In the genomic region with DNA sequence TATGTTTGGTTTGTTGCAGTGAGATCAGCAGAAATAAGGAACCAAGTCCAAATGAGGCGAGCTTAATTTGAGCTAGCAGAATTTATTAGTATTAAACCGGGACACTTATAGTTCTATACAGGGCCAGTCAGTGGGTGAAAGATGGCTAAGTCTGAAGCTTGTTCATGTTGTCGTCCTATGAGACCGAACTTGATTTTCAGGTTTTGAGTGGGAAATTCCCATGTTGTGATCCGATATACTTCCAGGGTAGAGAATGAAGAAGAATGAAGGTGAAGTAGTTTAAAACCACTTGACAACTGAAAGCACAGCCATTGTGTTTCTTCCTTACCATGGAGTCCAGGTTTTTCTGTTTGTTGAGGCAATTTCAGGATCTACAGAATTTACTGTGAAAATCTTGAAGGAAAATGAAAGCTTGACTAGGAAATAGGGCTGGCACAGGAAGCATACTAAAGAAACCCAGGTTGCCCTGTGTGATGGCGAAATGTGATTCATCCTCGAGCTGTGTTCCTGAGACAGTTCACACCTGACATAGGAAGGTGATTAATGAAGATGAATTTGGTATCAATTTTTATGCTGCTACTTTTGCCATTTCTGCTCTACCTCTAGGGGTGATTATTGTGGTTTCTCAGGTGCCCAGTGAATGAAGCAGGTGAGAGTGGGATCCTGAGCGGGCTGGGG, we compare ENCODE assay signal across 12 cellular contexts. TPM values are rescaled to one million over a fixed set of nuclear protein-coding genes. Genes with fewer than 3 reads are reported as not detected.
DNase-seq lines count a peak whose midpoint lies in the region; ATAC-seq and TF ChIP-seq lines count a peak whose summit lies in the region.
"Had no signal": no experiment of that assay in that cellular context is flagged by ENCODE, and none has a peak within 500 bp of the region (broad histone marks: within the 10 kb centered on the region; RNA-seq: fewer than 3 reads in every experiment).

No MANE protein-coding gene starts in this region.

- peaks cover 9% of the 10 kb centered on the region for H3K4me1 ChIP-seq in RWPE2 (ENCODE audit: insufficient read depth, poor library complexity, severe bottlenecking)

- H3K4me1 Mint-ChIP-seq in activated naive CD4-positive, alpha-beta T cell treated with anti-CD3 and anti-CD28 coated beads for 36 hours (ENCODE audit: low read depth) = peaks cover 53% of the 10 kb centered on the region
- H3K4me1 Mint-ChIP-seq in stimulated activated naive B cell treated with anti-CD40 and anti-IgM and Interleukin-4, amounts not matched to agents 10 μg/mL and 1 μg/mL and 100 μg/mL, for 72 hours = peaks cover 62 to 65% of the 10 kb centered on the region in 2 donors

- H3K36me3 ChIP-seq in RWPE2 (ENCODE audit: low read depth) = no peaks in the 10 kb centered on the region
- H3K36me3 ChIP-seq: MG63, tibial artery had no signal

- H3K9me3 ChIP-seq in RWPE2 (ENCODE audit: severe bottlenecking) = no peaks in the 10 kb centered on the region
- H3K9me3 ChIP-seq: tibial artery had no signal

- DNase-seq in activated naive CD4-positive, alpha-beta T cell treated with anti-CD3 and anti-CD28 coated beads for 36 hours = peak; percentile 56
- DNase-seq in activated naive CD4-positive, alpha-beta T cell (lab: John Stamatoyannopoulos, UW) = no peak
- no peak for DNase-seq in RWPE2 (ENCODE audit: low spot score)
- DNase-seq in islet precursor cell = peak; percentile 12
- no peak for DNase-seq in stimulated activated naive B cell treated with anti-CD40 and anti-IgM and Interleukin-4, amounts not matched to agents 10 μg/mL and 1 μg/mL and 100 μg/mL, for 72 hours
- DNase-seq in NCI-H187 treated with DMSO at 0.1 percent for 48 hours (lab: John Stamatoyannopoulos, UW) = no peak
- no peak for DNase-seq in effector CD4-positive, alpha-beta T cell
- DNase-seq in dorsolateral prefrontal cortex = no peak
- DNase-seq: MG63, NCI-H2171, tibial artery had no signal

- H3K4me3 ChIP-seq in RWPE2 (ENCODE audit: severe bottlenecking) (no peak overlapping the region), dorsolateral prefrontal cortex (no peak overlapping the region)
- H3K4me3 ChIP-seq: MG63, SK-N-MC, tibial artery had no signal

- intact Hi-C loops in activated naive CD4-positive, alpha-beta T cell treated with anti-CD3 and anti-CD28 coated beads for 36 hours (cut with micrococcal nuclease) = loop anchor here (5.0 kb wide), 1 partner anchor 451 kb away; no protein-coding TSS in a partner anchor
- intact Hi-C loops in dorsolateral prefrontal cortex (cut with DNase I) = no loop called here

- H3K27me3 Mint-ChIP-seq in activated naive CD4-positive, alpha-beta T cell treated with anti-CD3 and anti-CD28 coated beads for 36 hours (ENCODE audit: low read depth) = no peaks in the 10 kb centered on the region
- H3K27me3 Mint-ChIP-seq in stimulated activated naive B cell treated with anti-CD40 and anti-IgM and Interleukin-4, amounts not matched to agents 10 μg/mL and 1 μg/mL and 100 μg/mL, for 72 hours = no peaks in the 10 kb centered on the region

- CTCF ChIA-PET in activated naive CD4-positive, alpha-beta T cell treated with anti-CD3 and anti-CD28 coated beads for 36 hours (lab: Charles Lee) = interaction anchor here (1.0 to 3.4 kb wide), 11 partner anchors 11 to 235 kb away, joined by 3 to 16 read pairs (median 6); no protein-coding TSS in a partner anchor

- H3K9me3 Mint-ChIP-seq in activated naive CD4-positive, alpha-beta T cell treated with anti-CD3 and anti-CD28 coated beads for 36 hours = peaks cover 3% of the 10 kb centered on the region
- peaks cover 6 to 7% of the 10 kb centered on the region in 2 donors for H3K9me3 Mint-ChIP-seq in stimulated activated naive B cell treated with anti-CD40 and anti-IgM and Interleukin-4, amounts not matched to agents 10 μg/mL and 1 μg/mL and 100 μg/mL, for 72 hours

- H3K27ac ChIP-seq in RWPE2 (ENCODE audit: poor library complexity, severe bottlenecking) = no peak overlapping the region
- H3K27ac ChIP-seq in dorsolateral prefrontal cortex = no peak overlapping the region
- H3K27ac ChIP-seq: SK-N-MC, tibial artery had no signal

- TF ChIP-seq CTCF in RWPE2 (IDR thresholded peaks at IDR 0.05; ENCODE audit: poor library complexity, severe bottlenecking) (no peak), dorsolateral prefrontal cortex (IDR thresholded peaks at IDR 0.05 in 54 of 56, conservative IDR thresholded peaks at IDR 0.05 in 2 of 56; ENCODE audit: low read depth in 1 of 56, partially characterized antibody in 56 of 56) (no peak)

- peak; percentile 73 for ATAC-seq in RWPE2 (ENCODE audit: low read depth)
- ATAC-seq in stimulated activated naive B cell treated with anti-CD40 and anti-IgM and Interleukin-4, amounts not matched to agents 10 μg/mL and 1 μg/mL and 100 μg/mL, for 72 hours (replicated peaks) = no peak

- H3K4me3 Mint-ChIP-seq in activated naive CD4-positive, alpha-beta T cell treated with anti-CD3 and anti-CD28 coated beads for 36 hours = no peak overlapping the region
- no peak overlapping the region for H3K4me3 Mint-ChIP-seq in stimulated activated naive B cell treated with anti-CD40 and anti-IgM and Interleukin-4, amounts not matched to agents 10 μg/mL and 1 μg/mL and 100 μg/mL, for 72 hours

- H3K27me3 ChIP-seq in RWPE2 (ENCODE audit: insufficient read depth, poor library complexity, severe bottlenecking) (no peaks in the 10 kb centered on the region), dorsolateral prefrontal cortex (no peaks in the 10 kb centered on the region)
- H3K27me3 ChIP-seq: MG63, tibial artery had no signal

- no peaks in the 10 kb centered on the region for H3K36me3 Mint-ChIP-seq in activated naive CD4-positive, alpha-beta T cell treated with anti-CD3 and anti-CD28 coated beads for 36 hours (ENCODE audit: low read depth)
- H3K36me3 Mint-ChIP-seq in stimulated activated naive B cell treated with anti-CD40 and anti-IgM and Interleukin-4, amounts not matched to agents 10 μg/mL and 1 μg/mL and 100 μg/mL, for 72 hours = peaks cover 7 to 14% of the 10 kb centered on the region in 2 donors

- H3K27ac Mint-ChIP-seq in activated naive CD4-positive, alpha-beta T cell treated with anti-CD3 and anti-CD28 coated beads for 36 hours = peak overlapping the region; percentile 91
- peak overlapping the region; percentile 44 for H3K27ac Mint-ChIP-seq in stimulated activated naive B cell treated with anti-CD40 and anti-IgM and Interleukin-4, amounts not matched to agents 10 μg/mL and 1 μg/mL and 100 μg/mL, for 72 hours

RNA-seq across cellular contexts. Expression of a gene that starts 37.6 kb away (rescaled TPM):
- total RNA-seq in activated naive CD4-positive, alpha-beta T cell treated with anti-CD3 and anti-CD28 coated beads for 36 hours = 10 to 100 TPM; 11.6 to 13.0 TPM
- total RNA-seq in dorsolateral prefrontal cortex = 10 to 100 TPM; 58.2 to 97.2 (median 74.5) TPM

Comparison
In these comparisons a context has a peak if more than half of its experiments do, and no peak if none do; other contexts are left out.
1. DNase-seq: peak in activated naive CD4-positive, alpha-beta T cell treated with anti-CD3 and anti-CD28 coated beads for 36 hours (single experiment) and islet precursor cell (single experiment); none in activated naive CD4-positive, alpha-beta T cell (0 of 4), RWPE2 (single experiment), stimulated activated naive B cell treated with anti-CD40 and anti-IgM and Interleukin-4, amounts not matched to agents 10 μg/mL and 1 μg/mL and 100 μg/mL, for 72 hours (single experiment), NCI-H187 treated with DMSO at 0.1 percent for 48 hours (single experiment), effector CD4-positive, alpha-beta T cell (single experiment) and dorsolateral prefrontal cortex (0 of 10).
2. RNA of a gene that starts 37.6 kb away (total RNA-seq): 58.2 to 97.2 TPM in dorsolateral prefrontal cortex; 11.6 to 13.0 TPM in activated naive CD4-positive, alpha-beta T cell treated with anti-CD3 and anti-CD28 coated beads for 36 hours; every median in the first group is over 4 times any median in the second.